Comparison of ENCODE assay signal across 1 cellular context in the genomic region with DNA sequence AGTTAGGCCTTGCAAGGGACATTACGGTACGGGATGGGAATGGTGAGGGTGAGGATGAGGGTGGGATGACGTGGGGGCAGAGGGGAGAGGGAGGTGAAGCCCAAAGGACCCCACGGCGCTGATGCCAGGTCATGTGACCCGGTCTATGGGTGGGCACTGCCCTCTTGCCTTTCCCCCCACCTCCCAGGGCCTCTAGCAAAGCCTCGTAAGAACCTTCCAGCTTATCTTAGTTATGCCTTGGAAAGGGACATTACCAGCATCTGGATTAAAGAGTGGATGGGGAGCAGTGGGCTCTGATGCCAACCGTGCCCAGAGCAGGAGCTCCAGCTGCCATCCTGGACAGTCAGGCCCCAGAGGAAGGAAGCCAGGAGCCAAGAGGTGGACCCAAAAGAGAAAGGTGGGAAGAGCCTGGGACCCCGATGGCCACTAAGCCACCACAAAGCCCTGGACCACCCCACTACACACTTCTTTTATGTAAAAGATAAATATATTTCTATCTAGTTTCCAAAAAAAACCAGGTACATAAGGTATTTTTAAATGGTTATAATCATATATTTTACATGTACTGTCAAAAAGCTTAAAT.
TF ChIP-seq lines count a peak whose summit lies in the region.

No MANE protein-coding gene starts in this region.

TF ChIP-seq in WTC11, 78 proteins besides CTCF, POLR2A, EP300 and RAD21 (continued from another document):
- TF ChIP-seq, protein P1, sequence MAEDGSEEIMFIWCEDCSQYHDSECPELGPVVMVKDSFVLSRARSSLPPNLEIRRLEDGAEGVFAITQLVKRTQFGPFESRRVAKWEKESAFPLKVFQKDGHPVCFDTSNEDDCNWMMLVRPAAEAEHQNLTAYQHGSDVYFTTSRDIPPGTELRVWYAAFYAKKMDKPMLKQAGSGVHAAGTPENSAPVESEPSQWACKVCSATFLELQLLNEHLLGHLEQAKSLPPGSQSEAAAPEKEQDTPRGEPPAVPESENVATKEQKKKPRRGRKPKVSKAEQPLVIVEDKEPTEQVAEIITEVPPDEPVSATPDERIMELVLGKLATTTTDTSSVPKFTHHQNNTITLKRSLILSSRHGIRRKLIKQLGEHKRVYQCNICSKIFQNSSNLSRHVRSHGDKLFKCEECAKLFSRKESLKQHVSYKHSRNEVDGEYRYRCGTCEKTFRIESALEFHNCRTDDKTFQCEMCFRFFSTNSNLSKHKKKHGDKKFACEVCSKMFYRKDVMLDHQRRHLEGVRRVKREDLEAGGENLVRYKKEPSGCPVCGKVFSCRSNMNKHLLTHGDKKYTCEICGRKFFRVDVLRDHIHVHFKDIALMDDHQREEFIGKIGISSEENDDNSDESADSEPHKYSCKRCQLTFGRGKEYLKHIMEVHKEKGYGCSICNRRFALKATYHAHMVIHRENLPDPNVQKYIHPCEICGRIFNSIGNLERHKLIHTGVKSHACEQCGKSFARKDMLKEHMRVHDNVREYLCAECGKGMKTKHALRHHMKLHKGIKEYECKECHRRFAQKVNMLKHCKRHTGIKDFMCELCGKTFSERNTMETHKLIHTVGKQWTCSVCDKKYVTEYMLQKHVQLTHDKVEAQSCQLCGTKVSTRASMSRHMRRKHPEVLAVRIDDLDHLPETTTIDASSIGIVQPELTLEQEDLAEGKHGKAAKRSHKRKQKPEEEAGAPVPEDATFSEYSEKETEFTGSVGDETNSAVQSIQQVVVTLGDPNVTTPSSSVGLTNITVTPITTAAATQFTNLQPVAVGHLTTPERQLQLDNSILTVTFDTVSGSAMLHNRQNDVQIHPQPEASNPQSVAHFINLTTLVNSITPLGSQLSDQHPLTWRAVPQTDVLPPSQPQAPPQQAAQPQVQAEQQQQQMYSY (CRISPR knock-in tag; IDR thresholded peaks at IDR 0.05): no peak
- TF ChIP-seq NR3C1 (CRISPR knock-in tag; conservative IDR thresholded peaks at IDR 0.05; ENCODE audit: low read depth) (no peak), ZNF138 (CRISPR knock-in tag; conservative IDR thresholded peaks at IDR 0.05) (no peak), NR2C2 (CRISPR knock-in tag; IDR thresholded peaks at IDR 0.05) (no peak), MXD4 (CRISPR knock-in tag; IDR thresholded peaks at IDR 0.05; ENCODE audit: borderline replicate concordance) (no peak), NR1H2 (CRISPR knock-in tag; IDR thresholded peaks at IDR 0.05) (no peak), ZNF219 (CRISPR knock-in tag; IDR thresholded peaks at IDR 0.05; ENCODE audit: borderline replicate concordance) (no peak), PRRX2 (CRISPR knock-in tag; IDR thresholded peaks at IDR 0.05) (no peak), JUN (CRISPR knock-in tag; IDR thresholded peaks at IDR 0.05) (no peak), CREB1 (CRISPR knock-in tag; IDR thresholded peaks at IDR 0.05) (no peak), ZNF263 (CRISPR knock-in tag; IDR thresholded peaks at IDR 0.05; ENCODE audit: low read depth) (no peak), ZBTB21 (CRISPR knock-in tag; IDR thresholded peaks at IDR 0.05; ENCODE audit: borderline replicate concordance) (no peak)
- TF ChIP-seq, protein P2, sequence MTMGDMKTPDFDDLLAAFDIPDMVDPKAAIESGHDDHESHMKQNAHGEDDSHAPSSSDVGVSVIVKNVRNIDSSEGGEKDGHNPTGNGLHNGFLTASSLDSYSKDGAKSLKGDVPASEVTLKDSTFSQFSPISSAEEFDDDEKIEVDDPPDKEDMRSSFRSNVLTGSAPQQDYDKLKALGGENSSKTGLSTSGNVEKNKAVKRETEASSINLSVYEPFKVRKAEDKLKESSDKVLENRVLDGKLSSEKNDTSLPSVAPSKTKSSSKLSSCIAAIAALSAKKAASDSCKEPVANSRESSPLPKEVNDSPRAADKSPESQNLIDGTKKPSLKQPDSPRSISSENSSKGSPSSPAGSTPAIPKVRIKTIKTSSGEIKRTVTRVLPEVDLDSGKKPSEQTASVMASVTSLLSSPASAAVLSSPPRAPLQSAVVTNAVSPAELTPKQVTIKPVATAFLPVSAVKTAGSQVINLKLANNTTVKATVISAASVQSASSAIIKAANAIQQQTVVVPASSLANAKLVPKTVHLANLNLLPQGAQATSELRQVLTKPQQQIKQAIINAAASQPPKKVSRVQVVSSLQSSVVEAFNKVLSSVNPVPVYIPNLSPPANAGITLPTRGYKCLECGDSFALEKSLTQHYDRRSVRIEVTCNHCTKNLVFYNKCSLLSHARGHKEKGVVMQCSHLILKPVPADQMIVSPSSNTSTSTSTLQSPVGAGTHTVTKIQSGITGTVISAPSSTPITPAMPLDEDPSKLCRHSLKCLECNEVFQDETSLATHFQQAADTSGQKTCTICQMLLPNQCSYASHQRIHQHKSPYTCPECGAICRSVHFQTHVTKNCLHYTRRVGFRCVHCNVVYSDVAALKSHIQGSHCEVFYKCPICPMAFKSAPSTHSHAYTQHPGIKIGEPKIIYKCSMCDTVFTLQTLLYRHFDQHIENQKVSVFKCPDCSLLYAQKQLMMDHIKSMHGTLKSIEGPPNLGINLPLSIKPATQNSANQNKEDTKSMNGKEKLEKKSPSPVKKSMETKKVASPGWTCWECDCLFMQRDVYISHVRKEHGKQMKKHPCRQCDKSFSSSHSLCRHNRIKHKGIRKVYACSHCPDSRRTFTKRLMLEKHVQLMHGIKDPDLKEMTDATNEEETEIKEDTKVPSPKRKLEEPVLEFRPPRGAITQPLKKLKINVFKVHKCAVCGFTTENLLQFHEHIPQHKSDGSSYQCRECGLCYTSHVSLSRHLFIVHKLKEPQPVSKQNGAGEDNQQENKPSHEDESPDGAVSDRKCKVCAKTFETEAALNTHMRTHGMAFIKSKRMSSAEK (CRISPR knock-in tag; IDR thresholded peaks at IDR 0.05; ENCODE audit: borderline replicate concordance): no peak
- TF ChIP-seq, protein P3, sequence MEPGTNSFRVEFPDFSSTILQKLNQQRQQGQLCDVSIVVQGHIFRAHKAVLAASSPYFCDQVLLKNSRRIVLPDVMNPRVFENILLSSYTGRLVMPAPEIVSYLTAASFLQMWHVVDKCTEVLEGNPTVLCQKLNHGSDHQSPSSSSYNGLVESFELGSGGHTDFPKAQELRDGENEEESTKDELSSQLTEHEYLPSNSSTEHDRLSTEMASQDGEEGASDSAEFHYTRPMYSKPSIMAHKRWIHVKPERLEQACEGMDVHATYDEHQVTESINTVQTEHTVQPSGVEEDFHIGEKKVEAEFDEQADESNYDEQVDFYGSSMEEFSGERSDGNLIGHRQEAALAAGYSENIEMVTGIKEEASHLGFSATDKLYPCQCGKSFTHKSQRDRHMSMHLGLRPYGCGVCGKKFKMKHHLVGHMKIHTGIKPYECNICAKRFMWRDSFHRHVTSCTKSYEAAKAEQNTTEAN (CRISPR knock-in tag; IDR thresholded peaks at IDR 0.05): no peak
